ENCODE assay signal across 1 cellular context in genomic region chr1:91828583-91829281, GRCh38.
TF ChIP-seq lines count a peak whose summit lies in the region.

No MANE protein-coding gene starts in this region.

TF ChIP-seq in HepG2, 621 proteins besides CTCF, POLR2A, EP300 and RAD21 (continues in another document):
- TF ChIP-seq CBX5 (CRISPR knock-in tag; IDR thresholded peaks at IDR 0.05; ENCODE audit: borderline replicate concordance) (no peak), RERE (CRISPR knock-in tag; IDR thresholded peaks at IDR 0.05; ENCODE audit: low read depth) (no peak), IKZF1 (IDR thresholded peaks at IDR 0.05) (no peak), ZNF605 (CRISPR knock-in tag; IDR thresholded peaks at IDR 0.05) (peak; percentile 36; the same call in 1 of the 2 replicates), TFDP1 (CRISPR knock-in tag; IDR thresholded peaks at IDR 0.05; ENCODE audit: borderline replicate concordance) (0 out of 2 replicates have a peak, but pooled peaks have one; percentile 7), ZNF891 (CRISPR knock-in tag; IDR thresholded peaks at IDR 0.05) (peak; percentile 79), SKIL (CRISPR knock-in tag; IDR thresholded peaks at IDR 0.05; ENCODE audit: borderline replicate concordance) (0 out of 2 replicates have a peak, but pooled peaks have one; percentile 22), HDAC6 (IDR thresholded peaks at IDR 0.05; ENCODE audit: low read depth, low read length) (no peak), SRSF4 (IDR thresholded peaks at IDR 0.05; ENCODE audit: low read depth, low read length, poor library complexity, severe bottlenecking) (no peak), HIC2 (CRISPR knock-in tag; IDR thresholded peaks at IDR 0.05; ENCODE audit: low read depth) (0 out of 2 replicates have a peak, but pooled peaks have one; percentile 71), SSRP1 (CRISPR knock-in tag; IDR thresholded peaks at IDR 0.05) (peak; percentile 13; the same call in 1 of the 2 replicates), ZNF614 (CRISPR knock-in tag; IDR thresholded peaks at IDR 0.05; ENCODE audit: borderline replicate concordance) (0 out of 2 replicates have a peak, but pooled peaks have one; percentile 37), SOX13 (IDR thresholded peaks at IDR 0.05) (no peak), SOX13 (CRISPR knock-in tag; conservative IDR thresholded peaks at IDR 0.05 in 1 of 2, IDR thresholded peaks at IDR 0.05 in 1 of 2) (no peak), KDM4B (CRISPR knock-in tag; IDR thresholded peaks at IDR 0.05) (no peak), ZNF10 (CRISPR knock-in tag; IDR thresholded peaks at IDR 0.05; ENCODE audit: borderline replicate concordance, low read depth) (no peak), ZNF710 (CRISPR knock-in tag; IDR thresholded peaks at IDR 0.05; ENCODE audit: borderline replicate concordance) (no peak), ZNF362 (CRISPR knock-in tag; IDR thresholded peaks at IDR 0.05; ENCODE audit: borderline replicate concordance) (no peak), FOXA3 (CRISPR knock-in tag; IDR thresholded peaks at IDR 0.05) (0 out of 2 replicates have a peak, but pooled peaks have one; percentile 30), ZFX (CRISPR knock-in tag; IDR thresholded peaks at IDR 0.05; ENCODE audit: low read depth) (0 out of 2 replicates have a peak, but pooled peaks have one; percentile 16), ZNF746 (CRISPR knock-in tag; IDR thresholded peaks at IDR 0.05) (peak; percentile 50; the same call in 1 of the 2 replicates), ZNF550 (CRISPR knock-in tag; IDR thresholded peaks at IDR 0.05; ENCODE audit: borderline replicate concordance) (0 out of 2 replicates have a peak, but pooled peaks have one; percentile 29), NFE2L1 (CRISPR knock-in tag; IDR thresholded peaks at IDR 0.05; ENCODE audit: borderline replicate concordance) (no peak), HES4 (CRISPR knock-in tag; IDR thresholded peaks at IDR 0.05; ENCODE audit: borderline replicate concordance) (no peak), HDAC1 (CRISPR knock-in tag; IDR thresholded peaks at IDR 0.05) (peak; percentile 42; the same call in 1 of the 2 replicates), PITX1 (CRISPR knock-in tag; IDR thresholded peaks at IDR 0.05) (no peak), DRAP1 (CRISPR knock-in tag; IDR thresholded peaks at IDR 0.05) (0 out of 2 replicates have a peak, but pooled peaks have one; percentile 22), MAX (IDR thresholded peaks at IDR 0.05) (peak; percentile 8), ELF1 (CRISPR knock-in tag; IDR thresholded peaks at IDR 0.05) (peak; percentile 35; the same call in 1 of the 2 replicates), KDM2A (CRISPR knock-in tag; IDR thresholded peaks at IDR 0.05; ENCODE audit: borderline replicate concordance, low read depth) (peak; percentile 17; the same call in 1 of the 2 replicates), MBD4 (IDR thresholded peaks at IDR 0.05; ENCODE audit: borderline replicate concordance, low read length) (no peak), NR2F6 (IDR thresholded peaks at IDR 0.05) (0 out of 2 replicates have a peak, but pooled peaks have one; percentile 25), NR2F6 (CRISPR knock-in tag; IDR thresholded peaks at IDR 0.05) (no peak), HOXA3 (CRISPR knock-in tag; IDR thresholded peaks at IDR 0.05) (0 out of 2 replicates have a peak, but pooled peaks have one; percentile 43), ZNF7 (CRISPR knock-in tag; IDR thresholded peaks at IDR 0.05) (no peak), ZMAT3 (CRISPR knock-in tag; conservative IDR thresholded peaks at IDR 0.05) (no peak), ATF6 (CRISPR knock-in tag; conservative IDR thresholded peaks at IDR 0.05) (no peak), TCF7L2 (IDR thresholded peaks at IDR 0.05; ENCODE audit: low read depth, low read length) (no peak)
